ENCODE assay signal across 11 cellular contexts in genomic region chr11:111450480-111451320, GRCh38.
DNase-seq lines count a peak whose midpoint lies in the region; ATAC-seq lines count a peak whose summit lies in the region.
"Had no signal": no experiment of that assay in that cellular context is flagged by ENCODE, and none has a peak within 500 bp of the region (broad histone marks: within the 10 kb centered on the region; RNA-seq: fewer than 3 reads in every experiment).

No MANE protein-coding gene starts in this region.

- no peaks in the 10 kb centered on the region for H3K9me3 Mint-ChIP-seq in naive B cell

- peak overlapping the region in 3 of 6 donors; percentile 7 to 81 (median 19) for H3K27ac Mint-ChIP-seq in naive B cell

- peak; percentile 85 for ATAC-seq in GM18907 (IDR thresholded peaks at IDR 0.05; ENCODE audit: unreplicated experiment)
- ATAC-seq in HG03460 (IDR thresholded peaks at IDR 0.05; ENCODE audit: unreplicated experiment) = peak; percentile 83
- ATAC-seq in naive B cell (ENCODE audit: low read depth in 2 of 2) = peak; percentile 19 to 41
- ATAC-seq: gastrocnemius medialis had no signal

- intact Hi-C loops in posterior vena cava (cut with DNase I) = no loop called here

- H3K4me3 Mint-ChIP-seq in naive B cell = peak overlapping the region in 2 of 8 donors; percentile 21 to 25

- DNase-seq in HCEC 1CT (peak; percentile 21), naive B cell (no peak), posterior vena cava (ENCODE audit: low spot score) (no peak)
- DNase-seq in activated CD4-positive, alpha-beta T cell treated with anti-CD3 and anti-CD28 coated beads, Interleukin-2, amount 50 U/mL, for 1 hour = no peak
- DNase-seq in activated CD4-positive, alpha-beta T cell treated with anti-CD3 and anti-CD28 coated beads, Interleukin-2, amount 50 U/mL, for 4 hours = no peak
- DNase-seq in activated effector memory CD4-positive, alpha-beta T cell treated with Interleukin-2 at 50 U/mL for 16 hours = no peak
- DNase-seq: gastrocnemius medialis; PC-9; stimulated activated CD4-positive, alpha-beta T cell treated with anti-CD3 and anti-CD28 coated beads, Interleukin-2, amount 100 ng/mL, for 24 hours had no signal

- H3K4me1 Mint-ChIP-seq in naive B cell = peaks cover 22 to 34% (median 28%) of the 10 kb centered on the region in 3 donors

- no peaks in the 10 kb centered on the region for H3K36me3 Mint-ChIP-seq in naive B cell

- peaks cover 21 to 39% (median 37%) of the 10 kb centered on the region in 3 donors for H3K27me3 Mint-ChIP-seq in naive B cell

Comparison
In these comparisons a context has a peak if more than half of its experiments do, and no peak if none do; other contexts are left out.
1. ATAC-seq: peak in every context shown above with its lines; median percentile 85 in GM18907; 83 in HG03460; 30 in naive B cell.